1 cellular context compared by ENCODE assay signal in genomic region chr12:32229971-32230606, GRCh38.
TF ChIP-seq lines count a peak whose summit lies in the region.

No MANE protein-coding gene starts in this region.

TF ChIP-seq in neural cell, 6 proteins besides CTCF, POLR2A, EP300 and RAD21 (continued from another document):
- TF ChIP-seq REST (IDR thresholded peaks at IDR 0.05; ENCODE audit: borderline replicate concordance) (no peak), SMC3 (conservative IDR thresholded peaks at IDR 0.05; ENCODE audit: poor library complexity) (no peak), MXI1 (conservative IDR thresholded peaks at IDR 0.05; ENCODE audit: poor library complexity, severe bottlenecking) (no peak), TAF1 (IDR thresholded peaks at IDR 0.05; ENCODE audit: low read depth) (no peak)
TF ChIP-seq in neural cell: peak in this region for 0.
